Comparison of ENCODE assay signal across 1 cellular context in genomic region chr5:140216468-140217074, GRCh38.
TF ChIP-seq lines count a peak whose summit lies in the region.

No MANE protein-coding gene starts in this region.

TF ChIP-seq in K562, 482 proteins besides CTCF, POLR2A, EP300 and RAD21 (continued from another document and continues in another):
- TF ChIP-seq, protein P1, sequence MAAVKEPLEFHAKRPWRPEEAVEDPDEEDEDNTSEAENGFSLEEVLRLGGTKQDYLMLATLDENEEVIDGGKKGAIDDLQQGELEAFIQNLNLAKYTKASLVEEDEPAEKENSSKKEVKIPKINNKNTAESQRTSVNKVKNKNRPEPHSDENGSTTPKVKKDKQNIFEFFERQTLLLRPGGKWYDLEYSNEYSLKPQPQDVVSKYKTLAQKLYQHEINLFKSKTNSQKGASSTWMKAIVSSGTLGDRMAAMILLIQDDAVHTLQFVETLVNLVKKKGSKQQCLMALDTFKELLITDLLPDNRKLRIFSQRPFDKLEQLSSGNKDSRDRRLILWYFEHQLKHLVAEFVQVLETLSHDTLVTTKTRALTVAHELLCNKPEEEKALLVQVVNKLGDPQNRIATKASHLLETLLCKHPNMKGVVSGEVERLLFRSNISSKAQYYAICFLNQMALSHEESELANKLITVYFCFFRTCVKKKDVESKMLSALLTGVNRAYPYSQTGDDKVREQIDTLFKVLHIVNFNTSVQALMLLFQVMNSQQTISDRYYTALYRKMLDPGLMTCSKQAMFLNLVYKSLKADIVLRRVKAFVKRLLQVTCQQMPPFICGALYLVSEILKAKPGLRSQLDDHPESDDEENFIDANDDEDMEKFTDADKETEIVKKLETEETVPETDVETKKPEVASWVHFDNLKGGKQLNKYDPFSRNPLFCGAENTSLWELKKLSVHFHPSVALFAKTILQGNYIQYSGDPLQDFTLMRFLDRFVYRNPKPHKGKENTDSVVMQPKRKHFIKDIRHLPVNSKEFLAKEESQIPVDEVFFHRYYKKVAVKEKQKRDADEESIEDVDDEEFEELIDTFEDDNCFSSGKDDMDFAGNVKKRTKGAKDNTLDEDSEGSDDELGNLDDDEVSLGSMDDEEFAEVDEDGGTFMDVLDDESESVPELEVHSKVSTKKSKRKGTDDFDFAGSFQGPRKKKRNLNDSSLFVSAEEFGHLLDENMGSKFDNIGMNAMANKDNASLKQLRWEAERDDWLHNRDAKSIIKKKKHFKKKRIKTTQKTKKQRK (IDR thresholded peaks at IDR 0.05; ENCODE audit: borderline replicate concordance, low read depth, low read length): no peak
- TF ChIP-seq RBBP5 (IDR thresholded peaks at IDR 0.05; ENCODE audit: borderline replicate concordance, insufficient read depth, low read length, poor library complexity, severe bottlenecking): peak; percentile 41
- no peak for TF ChIP-seq SMC3 (conservative IDR thresholded peaks at IDR 0.05; ENCODE audit: insufficient read depth, low read depth, low read length)
- TF ChIP-seq, protein P2, sequence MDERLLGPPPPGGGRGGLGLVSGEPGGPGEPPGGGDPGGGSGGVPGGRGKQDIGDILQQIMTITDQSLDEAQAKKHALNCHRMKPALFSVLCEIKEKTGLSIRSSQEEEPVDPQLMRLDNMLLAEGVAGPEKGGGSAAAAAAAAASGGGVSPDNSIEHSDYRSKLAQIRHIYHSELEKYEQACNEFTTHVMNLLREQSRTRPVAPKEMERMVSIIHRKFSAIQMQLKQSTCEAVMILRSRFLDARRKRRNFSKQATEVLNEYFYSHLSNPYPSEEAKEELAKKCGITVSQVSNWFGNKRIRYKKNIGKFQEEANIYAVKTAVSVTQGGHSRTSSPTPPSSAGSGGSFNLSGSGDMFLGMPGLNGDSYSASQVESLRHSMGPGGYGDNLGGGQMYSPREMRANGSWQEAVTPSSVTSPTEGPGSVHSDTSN (CRISPR knock-in tag; IDR thresholded peaks at IDR 0.05; ENCODE audit: low read depth): no peak
- TF ChIP-seq, protein P2 (tag; conservative IDR thresholded peaks at IDR 0.05; ENCODE audit: low read depth): no peak
- peak; percentile 84 for TF ChIP-seq SMARCE1 (IDR thresholded peaks at IDR 0.05)
- TF ChIP-seq ETV5 (CRISPR knock-in tag; IDR thresholded peaks at IDR 0.05; ENCODE audit: low read depth): no peak
- no peak for TF ChIP-seq ZNF24 (IDR thresholded peaks at IDR 0.05)
- no peak for TF ChIP-seq ZNF445 (CRISPR knock-in tag; IDR thresholded peaks at IDR 0.05; ENCODE audit: low read depth)
- TF ChIP-seq, protein P3, sequence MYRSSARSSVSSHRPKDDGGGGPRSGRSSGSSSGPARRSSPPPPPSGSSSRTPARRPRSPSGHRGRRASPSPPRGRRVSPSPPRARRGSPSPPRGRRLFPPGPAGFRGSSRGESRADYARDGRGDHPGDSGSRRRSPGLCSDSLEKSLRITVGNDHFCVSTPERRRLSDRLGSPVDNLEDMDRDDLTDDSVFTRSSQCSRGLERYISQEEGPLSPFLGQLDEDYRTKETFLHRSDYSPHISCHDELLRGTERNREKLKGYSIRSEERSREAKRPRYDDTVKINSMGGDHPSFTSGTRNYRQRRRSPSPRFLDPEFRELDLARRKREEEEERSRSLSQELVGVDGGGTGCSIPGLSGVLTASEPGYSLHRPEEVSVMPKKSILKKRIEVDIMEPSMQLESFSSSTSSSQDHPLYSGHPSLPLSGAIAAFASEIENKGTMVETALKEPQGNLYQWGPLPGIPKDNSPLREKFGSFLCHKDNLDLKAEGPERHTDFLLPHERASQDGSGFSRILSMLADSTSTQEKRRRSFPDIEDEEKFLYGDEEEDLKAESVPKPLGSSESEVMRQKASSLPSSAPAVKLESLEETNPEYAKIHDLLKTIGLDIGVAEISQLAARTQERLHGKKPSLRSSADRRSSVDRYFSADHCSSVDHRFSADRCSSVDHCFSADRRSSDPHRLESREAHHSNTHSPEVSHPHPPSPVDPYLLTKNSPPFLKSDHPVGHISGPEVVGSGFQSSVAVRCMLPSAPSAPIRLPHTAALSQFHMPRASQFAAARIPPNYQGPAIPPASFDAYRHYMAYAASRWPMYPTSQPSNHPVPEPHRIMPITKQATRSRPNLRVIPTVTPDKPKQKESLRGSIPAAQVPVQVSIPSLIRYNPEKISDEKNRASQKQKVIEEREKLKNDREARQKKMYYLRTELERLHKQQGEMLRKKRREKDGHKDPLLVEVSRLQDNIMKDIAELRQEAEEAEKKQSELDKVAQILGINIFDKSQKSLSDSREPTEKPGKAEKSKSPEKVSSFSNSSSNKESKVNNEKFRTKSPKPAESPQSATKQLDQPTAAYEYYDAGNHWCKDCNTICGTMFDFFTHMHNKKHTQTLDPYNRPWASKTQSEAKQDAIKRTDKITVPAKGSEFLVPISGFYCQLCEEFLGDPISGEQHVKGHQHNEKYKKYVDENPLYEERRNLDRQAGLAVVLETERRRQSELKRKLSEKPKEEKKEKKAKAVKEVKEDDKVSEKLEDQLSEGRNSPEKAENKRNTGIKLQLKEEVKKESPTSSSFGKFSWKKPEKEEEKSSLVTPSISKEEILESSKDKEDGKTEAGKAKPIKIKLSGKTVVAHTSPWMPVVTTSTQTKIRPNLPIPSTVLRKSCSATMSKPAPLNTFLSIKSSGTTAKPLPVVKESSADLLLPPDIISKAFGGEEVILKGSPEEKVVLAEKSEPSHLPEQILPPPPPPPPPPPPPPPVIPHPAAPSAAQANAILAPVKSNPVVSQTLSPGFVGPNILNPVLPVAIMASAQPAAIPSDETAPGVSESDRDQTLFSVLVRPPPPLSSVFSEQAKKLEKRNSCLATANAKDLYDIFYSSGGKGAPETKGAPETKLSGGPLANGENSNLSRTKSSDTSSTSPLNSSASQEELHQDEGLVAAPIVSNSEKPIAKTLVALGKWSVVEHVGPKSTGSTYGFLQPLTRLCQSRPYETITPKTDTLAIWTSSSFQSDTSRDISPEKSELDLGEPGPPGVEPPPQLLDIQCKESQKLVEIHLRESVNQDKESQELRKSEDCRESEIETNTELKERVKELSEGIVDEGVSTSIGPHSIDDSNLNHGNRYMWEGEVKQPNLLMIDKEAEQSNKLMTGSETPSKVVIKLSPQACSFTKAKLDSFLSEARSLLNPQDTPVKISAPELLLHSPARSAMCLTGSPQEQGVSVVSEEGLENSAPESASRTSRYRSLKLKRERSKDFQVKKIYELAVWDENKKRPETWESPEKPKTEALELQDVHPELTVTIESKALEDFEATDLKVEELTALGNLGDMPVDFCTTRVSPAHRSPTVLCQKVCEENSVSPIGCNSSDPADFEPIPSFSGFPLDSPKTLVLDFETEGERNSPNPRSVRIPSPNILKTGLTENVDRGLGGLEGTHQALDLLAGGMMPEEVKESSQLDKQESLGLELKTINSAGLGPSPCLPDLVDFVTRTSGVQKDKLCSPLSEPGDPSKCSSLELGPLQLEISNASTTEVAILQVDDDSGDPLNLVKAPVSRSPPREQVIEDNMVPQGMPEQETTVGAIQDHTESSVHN (IDR thresholded peaks at IDR 0.05; ENCODE audit: borderline replicate concordance in 1 of 2, low read depth in 1 of 2): no peak
- TF ChIP-seq ZFP1 (CRISPR knock-in tag; IDR thresholded peaks at IDR 0.05): no peak
- TF ChIP-seq FOXM1 (IDR thresholded peaks at IDR 0.05; ENCODE audit: low read depth): no peak; the same call in 1 of the 2 replicates
- no peak for TF ChIP-seq FOXM1 (CRISPR knock-in tag; IDR thresholded peaks at IDR 0.05; ENCODE audit: low read depth)
- TF ChIP-seq, protein P4, sequence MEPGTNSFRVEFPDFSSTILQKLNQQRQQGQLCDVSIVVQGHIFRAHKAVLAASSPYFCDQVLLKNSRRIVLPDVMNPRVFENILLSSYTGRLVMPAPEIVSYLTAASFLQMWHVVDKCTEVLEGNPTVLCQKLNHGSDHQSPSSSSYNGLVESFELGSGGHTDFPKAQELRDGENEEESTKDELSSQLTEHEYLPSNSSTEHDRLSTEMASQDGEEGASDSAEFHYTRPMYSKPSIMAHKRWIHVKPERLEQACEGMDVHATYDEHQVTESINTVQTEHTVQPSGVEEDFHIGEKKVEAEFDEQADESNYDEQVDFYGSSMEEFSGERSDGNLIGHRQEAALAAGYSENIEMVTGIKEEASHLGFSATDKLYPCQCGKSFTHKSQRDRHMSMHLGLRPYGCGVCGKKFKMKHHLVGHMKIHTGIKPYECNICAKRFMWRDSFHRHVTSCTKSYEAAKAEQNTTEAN (CRISPR knock-in tag; IDR thresholded peaks at IDR 0.05): no peak
- TF ChIP-seq FOXA1 (IDR thresholded peaks at IDR 0.05; ENCODE audit: borderline replicate concordance): no peak
- TF ChIP-seq GMEB1 (CRISPR knock-in tag; IDR thresholded peaks at IDR 0.05): no peak
- TF ChIP-seq PHF21A (IDR thresholded peaks at IDR 0.05; ENCODE audit: borderline replicate concordance, low read depth): no peak
- TF ChIP-seq KDM4B (IDR thresholded peaks at IDR 0.05; ENCODE audit: borderline replicate concordance in 2 of 2, low read depth in 1 of 2): no peak
- TF ChIP-seq PURB (CRISPR knock-in tag; IDR thresholded peaks at IDR 0.05; ENCODE audit: low read depth): no peak
- TF ChIP-seq SIN3A (IDR thresholded peaks at IDR 0.05; ENCODE audit: borderline replicate concordance in 2 of 2, control insufficient read depth in 1 of 2, low read depth in 2 of 2, low read length in 2 of 2): no peak
- TF ChIP-seq ARHGAP35 (IDR thresholded peaks at IDR 0.05; ENCODE audit: partially characterized antibody): no peak
- TF ChIP-seq MEIS2 (IDR thresholded peaks at IDR 0.05; ENCODE audit: partially characterized antibody): no peak
- TF ChIP-seq SIN3B (IDR thresholded peaks at IDR 0.05; ENCODE audit: low read depth): no peak
- TF ChIP-seq LEF1 (IDR thresholded peaks at IDR 0.05): peak; percentile 48; the same call in 1 of the 2 replicates
- TF ChIP-seq RBM22 (IDR thresholded peaks at IDR 0.05; ENCODE audit: low read depth, low read length, poor library complexity, severe bottlenecking): no peak
- no peak for TF ChIP-seq CUX1 (CRISPR knock-in tag; IDR thresholded peaks at IDR 0.05)
- TF ChIP-seq, protein P5, sequence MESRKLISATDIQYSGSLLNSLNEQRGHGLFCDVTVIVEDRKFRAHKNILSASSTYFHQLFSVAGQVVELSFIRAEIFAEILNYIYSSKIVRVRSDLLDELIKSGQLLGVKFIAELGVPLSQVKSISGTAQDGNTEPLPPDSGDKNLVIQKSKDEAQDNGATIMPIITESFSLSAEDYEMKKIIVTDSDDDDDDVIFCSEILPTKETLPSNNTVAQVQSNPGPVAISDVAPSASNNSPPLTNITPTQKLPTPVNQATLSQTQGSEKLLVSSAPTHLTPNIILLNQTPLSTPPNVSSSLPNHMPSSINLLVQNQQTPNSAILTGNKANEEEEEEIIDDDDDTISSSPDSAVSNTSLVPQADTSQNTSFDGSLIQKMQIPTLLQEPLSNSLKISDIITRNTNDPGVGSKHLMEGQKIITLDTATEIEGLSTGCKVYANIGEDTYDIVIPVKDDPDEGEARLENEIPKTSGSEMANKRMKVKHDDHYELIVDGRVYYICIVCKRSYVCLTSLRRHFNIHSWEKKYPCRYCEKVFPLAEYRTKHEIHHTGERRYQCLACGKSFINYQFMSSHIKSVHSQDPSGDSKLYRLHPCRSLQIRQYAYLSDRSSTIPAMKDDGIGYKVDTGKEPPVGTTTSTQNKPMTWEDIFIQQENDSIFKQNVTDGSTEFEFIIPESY (CRISPR knock-in tag; IDR thresholded peaks at IDR 0.05): no peak
- TF ChIP-seq POLR2AphosphoS5 (IDR thresholded peaks at IDR 0.05; ENCODE audit: control insufficient read depth, insufficient read depth, low read depth, low read length): peak; percentile 48; the same call in 1 of the 2 replicates
- peak; percentile 32 for TF ChIP-seq DACH1 (IDR thresholded peaks at IDR 0.05; ENCODE audit: partially characterized antibody)
- no peak for TF ChIP-seq RNF2 (IDR thresholded peaks at IDR 0.05)
